Comparison of ENCODE assay signal across 18 cellular contexts in genomic region chr16:78638371-78638770, GRCh38.
DNase-seq lines count a peak whose midpoint lies in the region; TF ChIP-seq lines count a peak whose summit lies in the region.
"Had no signal": no experiment of that assay in that cellular context is flagged by ENCODE, and none has a peak within 500 bp of the region (broad histone marks: within the 10 kb centered on the region; RNA-seq: fewer than 3 reads in every experiment).

No MANE protein-coding gene starts in this region.

- H3K79me2 ChIP-seq in H9 (ENCODE audit: insufficient read depth, low read length) = no peaks in the 10 kb centered on the region

- H4K5ac ChIP-seq in H9 (ENCODE audit: insufficient read length, low read depth, low read length) = no peak overlapping the region

- H3K36me3 Mint-ChIP-seq in activated T-cell treated with anti-CD3 and anti-CD28 coated beads, Interleukin-2, amount 50 U/mL, for 24 hours (ENCODE audit: low read depth) = no peaks in the 10 kb centered on the region
- H3K36me3 Mint-ChIP-seq in endothelial cell (ENCODE audit: low read depth, unreplicated experiment) (no peaks in the 10 kb centered on the region), H9 (ENCODE audit: insufficient read depth in 1 of 3, low read depth in 3 of 3) (no peaks in the 10 kb centered on the region; a peak in 1 of 7 replicates)

- WGBS in H9 (ENCODE audit: extremely low coverage, insufficient read length, low lambda C conversion rate) = no CpG with 5 or more reads among the region's 4 CpGs

- H2BK20ac ChIP-seq in H9 (ENCODE audit: low read depth, low read length, poor library complexity, severe bottlenecking) = no peak overlapping the region

- H3K9me3 ChIP-seq in H9 (ENCODE audit: control insufficient read depth, low read depth, low read length) = no peaks in the 10 kb centered on the region
- H3K9me3 ChIP-seq: A549 had no signal

- H2BK15ac ChIP-seq in H9 (ENCODE audit: low read depth, low read length) = no peak overlapping the region

- H3K18ac ChIP-seq in H9 (ENCODE audit: insufficient read length, low read depth, low read length) = no peak overlapping the region

- H3K79me1 ChIP-seq in H9 (ENCODE audit: insufficient read depth, low read depth, low read length, poor library complexity, severe bottlenecking) = no peaks in the 10 kb centered on the region

- no peaks in the 10 kb centered on the region for H3K4me1 ChIP-seq in H9 (ENCODE audit: insufficient read depth, low read length)
- H3K4me1 ChIP-seq: A549 had no signal

- no peak overlapping the region for H3K14ac ChIP-seq in H9 (ENCODE audit: insufficient read depth, low read length)

- no peak overlapping the region for H3K23ac ChIP-seq in H9 (ENCODE audit: insufficient read length, low read depth, low read length)

- peaks cover 4% of the 10 kb centered on the region for H3K4me1 Mint-ChIP-seq in activated T-cell treated with anti-CD3 and anti-CD28 coated beads, Interleukin-2, amount 50 U/mL, for 24 hours (ENCODE audit: low read depth)
- H3K4me1 Mint-ChIP-seq in endothelial cell (ENCODE audit: unreplicated experiment) (peaks cover 12% of the 10 kb centered on the region), H9 (peaks cover 16 to 35% of the 10 kb centered on the region in 2 experiments)

- H3K27me3 Mint-ChIP-seq in activated T-cell treated with anti-CD3 and anti-CD28 coated beads, Interleukin-2, amount 50 U/mL, for 24 hours = no peaks in the 10 kb centered on the region
- H3K27me3 Mint-ChIP-seq in endothelial cell (ENCODE audit: unreplicated experiment) (peaks cover 1% of the 10 kb centered on the region), H9 (ENCODE audit: low read depth) (no peaks in the 10 kb centered on the region)

- H4K91ac ChIP-seq in H9 (ENCODE audit: insufficient read length, low read depth, low read length) = no peak overlapping the region

- DNase-seq in activated T-cell treated with anti-CD3 and anti-CD28 coated beads, Interleukin-2, amount 50 U/mL, for 24 hours = no peak
- no peak for DNase-seq in activated T-cell treated with anti-CD3 and anti-CD28 coated beads for 4 hours
- peak; percentile 46 for DNase-seq in NCI-H2029 treated with DMSO at 0.1 percent for 48 hours (lab: John Stamatoyannopoulos, UW)
- DNase-seq in SK-N-DZ (ENCODE audit: low spot score) = peak; percentile 85
- no peak for DNase-seq in RKO (ENCODE audit: low spot score)
- DNase-seq in GDM1 (lab: John Stamatoyannopoulos, UW) = no peak
- no peak for DNase-seq in endothelial cell (ENCODE audit: low spot score)
- no peak for DNase-seq in H9
- DNase-seq: C1 segment of cervical spinal cord; EL; H7; NCI-H1092 treated with DMSO at 0.1 percent for 48 hours; NCI-H2107; NK-92 treated with Interleukin-12 subunit alpha and Interleukin-12 subunit beta, amount 100 ng/mL, for 24 hours; SHP77 treated with DMSO at 0.1 percent for 48 hours; SW 1271 had no signal

- no peak overlapping the region for H3K4ac ChIP-seq in H9 (ENCODE audit: low read depth, low read length)

- no peaks in the 10 kb centered on the region for H3K23me2 ChIP-seq in H9 (ENCODE audit: insufficient read length, low read depth, low read length, poor library complexity, severe bottlenecking)

- H2BK5ac ChIP-seq in H9 (ENCODE audit: insufficient read length, low read length) = no peak overlapping the region

- no peak overlapping the region for H2AK5ac ChIP-seq in H9 (ENCODE audit: insufficient read length, low read length)

- H2AFZ ChIP-seq in H9 (ENCODE audit: low read length) = no peak overlapping the region

- H3K27ac ChIP-seq in H9 (ENCODE audit: insufficient read length, low read depth, low read length) = no peak overlapping the region
- H3K27ac ChIP-seq: A549, KMS-11 had no signal

- no peak overlapping the region for H3T11ph ChIP-seq in H9 (ENCODE audit: low read length)

- no peak overlapping the region for H3K9ac ChIP-seq in H9 (ENCODE audit: extremely low read depth, insufficient read length, low read length)
- H3K9ac ChIP-seq: KMS-11 had no signal

- peak overlapping the region; percentile 31 for H3K27ac Mint-ChIP-seq in activated T-cell treated with anti-CD3 and anti-CD28 coated beads, Interleukin-2, amount 50 U/mL, for 24 hours
- H3K27ac Mint-ChIP-seq in endothelial cell (ENCODE audit: unreplicated experiment) (no peak overlapping the region), H9 (0 out of 7 replicates have a peak overlapping the region, but pooled peaks of 1 of the 3 experiments have one; percentile 32)

- H3K9me3 Mint-ChIP-seq in activated T-cell treated with anti-CD3 and anti-CD28 coated beads, Interleukin-2, amount 50 U/mL, for 24 hours = no peaks in the 10 kb centered on the region
- no peaks in the 10 kb centered on the region for H3K9me3 Mint-ChIP-seq in endothelial cell (ENCODE audit: unreplicated experiment)
- no peaks in the 10 kb centered on the region; a peak in 1 of 5 replicates for H3K9me3 Mint-ChIP-seq in H9

- H3K27me3 ChIP-seq in H9 (ENCODE audit: insufficient read depth, low read length) = no peaks in the 10 kb centered on the region

- no peak overlapping the region for H2BK120ac ChIP-seq in H9 (ENCODE audit: low read depth, low read length, poor library complexity, severe bottlenecking)

- no peak overlapping the region for H3K56ac ChIP-seq in H9 (ENCODE audit: insufficient read length, low read depth, low read length)

- no peak overlapping the region for H3K4me2 ChIP-seq in H9 (ENCODE audit: insufficient read depth, insufficient read length, low read length)
- H3K4me2 ChIP-seq: A549, KMS-11 had no signal

- H3K4me3 Mint-ChIP-seq in activated T-cell treated with anti-CD3 and anti-CD28 coated beads, Interleukin-2, amount 50 U/mL, for 24 hours = no peak overlapping the region
- H3K4me3 Mint-ChIP-seq in endothelial cell (ENCODE audit: unreplicated experiment) (no peak overlapping the region), H9 (no peak overlapping the region)

- no peak overlapping the region for H4K8ac ChIP-seq in H9 (replicated peaks; ENCODE audit: insufficient read length, low read depth, low read length)

- no peak overlapping the region for H2BK12ac ChIP-seq in H9 (ENCODE audit: insufficient read length, low read depth, low read length)

- no peak for TF ChIP-seq CTCF in endothelial cell (IDR thresholded peaks at IDR 0.05; ENCODE audit: unreplicated experiment)
- no peak for TF ChIP-seq CTCF in H9 (conservative IDR thresholded peaks at IDR 0.05)

- no peaks in the 10 kb centered on the region for H4K20me1 ChIP-seq in H9 (ENCODE audit: control insufficient read depth, insufficient read depth, insufficient read length)

Comparison
In these comparisons a context has a peak if more than half of its experiments do, and no peak if none do; other contexts are left out.
1. DNase-seq: peak in NCI-H2029 treated with DMSO at 0.1 percent for 48 hours (single experiment) and SK-N-DZ (single experiment); none in activated T-cell treated with anti-CD3 and anti-CD28 coated beads, Interleukin-2, amount 50 U/mL, for 24 hours (single experiment), activated T-cell treated with anti-CD3 and anti-CD28 coated beads for 4 hours (single experiment), RKO (single experiment), GDM1 (single experiment), endothelial cell (single experiment) and H9 (single experiment).